ENCODE assay signal across 20 cellular contexts in the genomic region with DNA sequence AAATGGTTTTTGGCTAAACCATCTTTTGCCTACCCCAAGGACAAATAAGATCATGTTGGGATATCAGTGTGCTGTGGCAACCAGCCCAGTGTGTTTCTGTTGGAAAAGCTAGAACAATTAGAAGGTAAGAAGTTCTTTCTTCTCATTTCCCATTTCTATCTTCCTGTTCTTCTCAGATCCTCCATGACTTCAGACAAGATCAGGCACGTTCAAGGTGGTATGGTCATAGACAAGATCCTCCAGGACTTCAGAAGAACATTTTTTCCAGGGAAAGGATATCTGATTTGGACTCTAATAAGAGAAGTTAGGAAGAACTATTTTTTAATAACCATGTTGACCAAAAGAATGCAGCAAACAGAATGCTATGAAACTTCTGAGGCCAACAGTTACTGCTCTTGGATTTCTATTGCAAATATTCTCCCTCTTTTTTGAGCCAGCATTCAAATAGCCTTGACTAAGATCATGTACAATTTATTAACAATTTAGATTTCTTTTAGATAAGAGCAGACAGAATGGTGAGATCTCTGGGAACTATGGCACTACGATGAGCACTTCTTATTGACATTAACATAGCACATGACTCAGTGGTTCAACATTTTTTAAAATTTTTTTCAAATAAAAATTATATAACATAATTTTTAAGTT. TPM values are rescaled to one million over a fixed set of nuclear protein-coding genes. Genes with fewer than 3 reads are reported as not detected.
DNase-seq lines count a peak whose midpoint lies in the region; ATAC-seq, FAIRE-seq and TF ChIP-seq lines count a peak whose summit lies in the region.
"Had no signal": no experiment of that assay in that cellular context is flagged by ENCODE, and none has a peak within 500 bp of the region (broad histone marks: within the 10 kb centered on the region; RNA-seq: fewer than 3 reads in every experiment).

No MANE protein-coding gene starts in this region.

- peak; percentile 30 for FAIRE-seq in H54 (lab: Jason Lieb, UNC)
- FAIRE-seq: D721Med, HepG2 had no signal

- H3K9me3 Mint-ChIP-seq in glutamatergic neuron (ENCODE audit: unreplicated experiment), result peaks cover 3% of the 10 kb centered on the region
- H3K9me3 Mint-ChIP-seq: CD8-positive, alpha-beta memory T cell; H9 had no signal

- ATAC-seq in HG03354 (IDR thresholded peaks at IDR 0.05; ENCODE audit: poor library complexity, severe bottlenecking, unreplicated experiment), result no peak
- ATAC-seq: HepG2, T-helper 17 cell had no signal

- no peak for TF ChIP-seq POLR2A in H54 (IDR thresholded peaks at IDR 0.05; ENCODE audit: low read depth, low read length)
- TF ChIP-seq POLR2A in breast epithelium (IDR thresholded peaks at IDR 0.05), result no peak

- H3K4me3 ChIP-seq in AG10803 (ENCODE audit: low read length), result no peak overlapping the region
- no peak overlapping the region for H3K4me3 ChIP-seq in breast epithelium

- H3K4me3 Mint-ChIP-seq in glutamatergic neuron (ENCODE audit: unreplicated experiment), result peak overlapping the region; percentile 27
- H3K4me3 Mint-ChIP-seq: CD8-positive, alpha-beta memory T cell; H9; T-helper 17 cell had no signal

- peaks cover 51% of the 10 kb centered on the region for H3K4me1 Mint-ChIP-seq in glutamatergic neuron (ENCODE audit: low read depth, unreplicated experiment)

- H3K27ac ChIP-seq in breast epithelium, result peak overlapping the region; percentile 60 to 64

- peak overlapping the region; percentile 69 for H3K27ac Mint-ChIP-seq in glutamatergic neuron (ENCODE audit: unreplicated experiment)
- H3K27ac Mint-ChIP-seq: T-helper 17 cell had no signal

- DNase-seq in AG10803 (ENCODE audit: low read depth) (peak; percentile 39), H54 (ENCODE audit: insufficient read length, low spot score) (no peak), breast epithelium (ENCODE audit: low spot score in 2 of 2) (peak in 1 of 2 donors; percentile 37), glutamatergic neuron (no peak), cortex of kidney (lab: John Stamatoyannopoulos, UW) (no peak), GOT3 (lab: John Stamatoyannopoulos, UW) (no peak)
- DNase-seq in effector CD4-positive, alpha-beta T cell, result no peak
- DNase-seq: C1 segment of cervical spinal cord; CD8-positive, alpha-beta memory T cell; DMS79 treated with DMSO at 0.1 percent for 48 hours; H9; NCI-H1417 treated with DMSO at 0.1 percent for 48 hours; NCI-H187 treated with DMSO at 0.1 percent for 48 hours; NCI-H2227 treated with DMSO at 0.1 percent for 48 hours; NCI-H510A treated with DMSO at 0.1 percent for 48 hours; SHP77 treated with DMSO at 0.1 percent for 48 hours; T-helper 17 cell had no signal

- TF ChIP-seq CTCF in AG10803 (conservative IDR thresholded peaks at IDR 0.05; ENCODE audit: low read length), result no peak
- TF ChIP-seq CTCF in breast epithelium (IDR thresholded peaks at IDR 0.05), result no peak
- TF ChIP-seq CTCF in glutamatergic neuron (IDR thresholded peaks at IDR 0.05; ENCODE audit: partially characterized antibody, unreplicated experiment), result no peak

- intact Hi-C loops in breast epithelium (cut with DNase I; ENCODE audit: low total_unique reads), result no loop called here

- no peaks in the 10 kb centered on the region for H3K36me3 ChIP-seq in breast epithelium

- H3K9me3 ChIP-seq in breast epithelium, result no peaks in the 10 kb centered on the region

- H3K27me3 ChIP-seq in breast epithelium, result no peaks in the 10 kb centered on the region

- H3K27me3 Mint-ChIP-seq in glutamatergic neuron (ENCODE audit: unreplicated experiment), result peaks cover 5% of the 10 kb centered on the region
- H3K27me3 Mint-ChIP-seq: CD8-positive, alpha-beta memory T cell; T-helper 17 cell had no signal

- no peaks in the 10 kb centered on the region for H3K4me1 ChIP-seq in breast epithelium

- no peaks in the 10 kb centered on the region for H3K36me3 Mint-ChIP-seq in glutamatergic neuron (ENCODE audit: unreplicated experiment)

RNA-seq across cellular contexts. Expression of a gene that starts 15.9 kb away (rescaled TPM):
- total RNA-seq in breast epithelium, result 10 to 100 TPM; 43.8 to 64.6 (median 50.4) TPM
- total RNA-seq in glutamatergic neuron (ENCODE audit: unreplicated experiment), result 131 TPM
